9 cellular contexts compared by ENCODE assay signal in the genomic region with DNA sequence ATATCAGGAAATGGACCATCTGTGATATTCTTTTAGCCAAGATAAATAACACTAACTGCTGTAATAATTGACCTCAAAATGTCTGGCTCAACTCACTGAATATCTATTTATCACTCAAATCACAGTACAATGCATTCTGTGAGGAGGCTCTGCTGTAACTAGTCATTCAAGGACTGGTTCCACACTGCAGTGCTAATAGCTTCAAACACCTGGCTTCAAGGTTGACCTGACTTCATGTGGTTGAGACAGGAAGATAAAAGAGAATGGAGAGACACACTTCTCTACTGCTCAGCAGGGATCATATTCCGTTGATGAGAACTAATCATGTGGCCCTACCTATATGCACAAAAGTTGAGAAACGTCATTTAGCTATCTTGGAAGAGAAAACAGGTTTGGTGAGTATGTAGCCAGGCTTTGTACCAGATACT. TPM values are rescaled to one million over a fixed set of nuclear protein-coding genes. Genes with fewer than 3 reads are reported as not detected.
DNase-seq lines count a peak whose midpoint lies in the region; ATAC-seq and TF ChIP-seq lines count a peak whose summit lies in the region.
"Had no signal": no experiment of that assay in that cellular context is flagged by ENCODE, and none has a peak within 500 bp of the region (broad histone marks: within the 10 kb centered on the region; RNA-seq: fewer than 3 reads in every experiment).

No MANE protein-coding gene starts in this region.

- H3K27ac ChIP-seq in ascending aorta: no peak overlapping the region

- peaks cover 6% of the 10 kb centered on the region for H3K4me1 ChIP-seq in mucosa of descending colon (ENCODE audit: low read depth)
- peaks cover 0 to 19% of the 10 kb centered on the region in 2 donors for H3K4me1 ChIP-seq in ascending aorta

- intact Hi-C loops in mucosa of descending colon (cut with DNase I, micrococcal nuclease): no loop called here
- intact Hi-C loops in ascending aorta (cut with DNase I): no loop called here

- peak; percentile 50 for ATAC-seq in GM18502 (IDR thresholded peaks at IDR 0.05; ENCODE audit: poor library complexity, unreplicated experiment)
- ATAC-seq in HG02852 (IDR thresholded peaks at IDR 0.05; ENCODE audit: unreplicated experiment): peak; percentile 41
- peak; percentile 24 for ATAC-seq in mucosa of descending colon

- H3K9me3 ChIP-seq in mucosa of descending colon (no peaks in the 10 kb centered on the region), ascending aorta (no peaks in the 10 kb centered on the region)

- DNase-seq in NCI-H748 treated with DMSO at 0.1 percent for 48 hours (lab: John Stamatoyannopoulos, UW) (peak; percentile 47), mucosa of descending colon (no peak), AML-193 (lab: John Stamatoyannopoulos, UW) (no peak), dedifferentiated amniotic fluid mesenchymal stem cell (ENCODE audit: extremely low spot score) (no peak), ascending aorta (ENCODE audit: low spot score in 2 of 2) (no peak), foreskin fibroblast (no peak)
- DNase-seq: NK-92 treated with Interleukin-12 subunit alpha and Interleukin-12 subunit beta, amount 100 ng/mL, for 24 hours had no signal

- H3K36me3 ChIP-seq in mucosa of descending colon (ENCODE audit: low read depth) (no peaks in the 10 kb centered on the region), ascending aorta (no peaks in the 10 kb centered on the region)

- no peak for TF ChIP-seq CTCF in mucosa of descending colon (IDR thresholded peaks at IDR 0.05)
- TF ChIP-seq CTCF in ascending aorta (IDR thresholded peaks at IDR 0.05): no peak
- TF ChIP-seq CTCF in foreskin fibroblast (IDR thresholded peaks at IDR 0.05; ENCODE audit: low read depth, low read length): no peak

- no peaks in the 10 kb centered on the region for H3K27me3 ChIP-seq in ascending aorta

- no peak overlapping the region for H3K4me3 ChIP-seq in mucosa of descending colon
- H3K4me3 ChIP-seq in ascending aorta: no peak overlapping the region
- no peak overlapping the region for H3K4me3 ChIP-seq in foreskin fibroblast (ENCODE audit: low read depth in 1 of 2, low read length in 2 of 2)

RNA-seq across cellular contexts. Expression of gene RHOBTB3, which starts 3.4 kb away (rescaled TPM):
- total RNA-seq in mucosa of descending colon (10 to 100 TPM; 56.5 to 85.2 (median 60.4) TPM), ascending aorta (153 TPM)

RNA-seq across cellular contexts. Expression of gene SPATA9, which starts 45.0 kb away (rescaled TPM):
- total RNA-seq in mucosa of descending colon (1 to 10 TPM in 1 of 3 donors, under 1 TPM in 2; 0.38 to 1.2 (median 0.39) TPM), ascending aorta (not detected)
